1 cellular context compared by ENCODE assay signal in genomic region chr9:96553070-96553469, GRCh38.
TF ChIP-seq lines count a peak whose summit lies in the region.

No MANE protein-coding gene starts in this region.

TF ChIP-seq in WTC11, 78 proteins besides CTCF, POLR2A, EP300 and RAD21 (continued from another document):
- TF ChIP-seq ZNF281 (CRISPR knock-in tag; IDR thresholded peaks at IDR 0.05), result no peak
- no peak for TF ChIP-seq MLX (CRISPR knock-in tag; IDR thresholded peaks at IDR 0.05)
- no peak for TF ChIP-seq ATF2 (CRISPR knock-in tag; IDR thresholded peaks at IDR 0.05; ENCODE audit: borderline replicate concordance, low read depth)
